2 cellular contexts compared by ENCODE assay signal in genomic region chr1:94276900-94277581, GRCh38.
TF ChIP-seq lines count a peak whose summit lies in the region.

No MANE protein-coding gene starts in this region.

TF ChIP-seq in IMR-90, 13 proteins besides CTCF, POLR2A, EP300 and RAD21:
- no peak for TF ChIP-seq MXI1 (IDR thresholded peaks at IDR 0.05; ENCODE audit: borderline replicate concordance, low read depth, low read length)
- no peak for TF ChIP-seq BHLHE40 (IDR thresholded peaks at IDR 0.05; ENCODE audit: low read depth, low read length)
- TF ChIP-seq MAZ (IDR thresholded peaks at IDR 0.05; ENCODE audit: borderline replicate concordance, low read depth, low read length), result no peak
- TF ChIP-seq NFE2L2 (IDR thresholded peaks at IDR 0.05; ENCODE audit: low read depth, low read length), result no peak
- no peak for TF ChIP-seq USF2 (IDR thresholded peaks at IDR 0.05; ENCODE audit: low read depth, low read length)
- TF ChIP-seq RFX5 (IDR thresholded peaks at IDR 0.05; ENCODE audit: low read depth, low read length), result no peak
- TF ChIP-seq FOS (IDR thresholded peaks at IDR 0.05; ENCODE audit: low read depth, low read length), result no peak
- TF ChIP-seq CEBPB (IDR thresholded peaks at IDR 0.05; ENCODE audit: low read depth, low read length), result no peak
- no peak for TF ChIP-seq RCOR1 (IDR thresholded peaks at IDR 0.05; ENCODE audit: insufficient replicate concordance, low read length)
- no peak for TF ChIP-seq ELK1 (IDR thresholded peaks at IDR 0.05; ENCODE audit: borderline replicate concordance, low read depth, low read length)
- TF ChIP-seq MAFK (IDR thresholded peaks at IDR 0.05; ENCODE audit: low read depth, low read length), result no peak
- TF ChIP-seq SMC3 (IDR thresholded peaks at IDR 0.05; ENCODE audit: low read depth, low read length), result no peak
- TF ChIP-seq CHD1 (IDR thresholded peaks at IDR 0.05; ENCODE audit: low read depth, low read length), result no peak

TF ChIP-seq in HEK293T, 16 proteins besides CTCF, POLR2A, EP300 and RAD21:
- no peak for TF ChIP-seq TARDBP (IDR thresholded peaks at IDR 0.05)
- no peak for TF ChIP-seq NFRKB (IDR thresholded peaks at IDR 0.05)
- TF ChIP-seq ZNF384 (IDR thresholded peaks at IDR 0.05), result no peak
- no peak for TF ChIP-seq L3MBTL2 (conservative IDR thresholded peaks at IDR 0.05)
- no peak for TF ChIP-seq FOXA1 (IDR thresholded peaks at IDR 0.05)
- no peak for TF ChIP-seq PKNOX1 (IDR thresholded peaks at IDR 0.05)
- no peak for TF ChIP-seq FOXM1 (IDR thresholded peaks at IDR 0.05; ENCODE audit: borderline replicate concordance)
- TF ChIP-seq LEF1 (IDR thresholded peaks at IDR 0.05; ENCODE audit: borderline replicate concordance), result no peak
- no peak for TF ChIP-seq SP1 (IDR thresholded peaks at IDR 0.05)
- TF ChIP-seq BHLHE40 (IDR thresholded peaks at IDR 0.05; ENCODE audit: borderline replicate concordance), result no peak
- TF ChIP-seq SUZ12 (IDR thresholded peaks at IDR 0.05), result no peak
- no peak for TF ChIP-seq CTBP1 (IDR thresholded peaks at IDR 0.05; ENCODE audit: borderline replicate concordance)
- TF ChIP-seq ARNT (IDR thresholded peaks at IDR 0.05), result no peak
